In the genomic region with DNA sequence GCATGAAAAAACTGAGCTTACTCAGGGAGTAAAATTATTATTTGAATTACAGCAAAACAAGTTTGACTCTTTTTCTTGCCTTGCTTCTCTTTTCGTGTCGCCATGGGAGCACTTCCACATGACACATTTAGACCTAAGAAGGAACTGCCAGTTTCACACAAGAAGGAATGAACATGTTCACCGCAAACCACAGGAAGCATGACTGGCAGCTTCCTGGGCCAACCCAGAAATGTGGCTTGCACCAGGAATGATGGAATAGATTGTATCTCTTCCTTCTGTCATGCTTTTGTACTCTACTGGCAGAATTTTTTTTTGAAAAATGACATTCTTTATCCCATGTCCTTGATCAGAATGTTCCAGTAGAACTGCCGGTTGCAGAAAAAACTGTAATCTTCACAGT, we compare ENCODE assay signal across 8 cellular contexts. TPM values are rescaled to one million over a fixed set of nuclear protein-coding genes. Genes with fewer than 3 reads are reported as not detected.
A peak's percentile ranks its signal among the peaks of the same experiment; 100 is the strongest.
DNase-seq lines count a peak whose midpoint lies in the region; ATAC-seq and TF ChIP-seq lines count a peak whose summit lies in the region.

No MANE protein-coding gene starts in this region.

- H3K4me3 ChIP-seq in mesodermal cell (ENCODE audit: extremely low read depth, insufficient read depth, low read length, poor library complexity, severe bottlenecking) (no peak overlapping the region), upper lobe of right lung (no peak overlapping the region)

- H3K4me1 ChIP-seq in mesodermal cell (ENCODE audit: control insufficient read depth, insufficient read depth, low read length, poor library complexity, severe bottlenecking): peaks cover 19% of the 10 kb centered on the region
- H3K4me1 ChIP-seq in upper lobe of right lung: no peaks in the 10 kb centered on the region

- DNase-seq in T-helper 22 cell (ENCODE audit: low read depth): peak; percentile 51
- peak; percentile 65 for DNase-seq in central memory CD4-positive, alpha-beta T cell
- DNase-seq in upper lobe of right lung: no peak
- DNase-seq in COLO668 (lab: John Stamatoyannopoulos, UW; ENCODE audit: unreplicated experiment): no peak
- DNase-seq in retina: no peak

- WGBS in mesodermal cell (ENCODE audit: insufficient coverage in 2 of 2), 2 experiments: 87 to 99% methylated on average over 2 to 4 of the region's 4 CpGs

- H3K36me3 ChIP-seq in mesodermal cell (ENCODE audit: control insufficient read depth, insufficient read depth, low read length): no peaks in the 10 kb centered on the region
- H3K36me3 ChIP-seq in upper lobe of right lung: no peaks in the 10 kb centered on the region

- H3K27me3 ChIP-seq in upper lobe of right lung: no peaks in the 10 kb centered on the region

- H3K27ac ChIP-seq in mesodermal cell (ENCODE audit: low read depth, low read length, severe bottlenecking) (peak overlapping the region; percentile 43), upper lobe of right lung (no peak overlapping the region)

- no peak for TF ChIP-seq CTCF in upper lobe of right lung (IDR thresholded peaks at IDR 0.05)

- ATAC-seq in HG03103 (IDR thresholded peaks at IDR 0.05; ENCODE audit: low read depth, unreplicated experiment): peak; percentile 56
- ATAC-seq in upper lobe of right lung: peak; percentile 95
- no peak for ATAC-seq in GM18861 (IDR thresholded peaks at IDR 0.05; ENCODE audit: unreplicated experiment)

- H3K9me3 ChIP-seq in mesodermal cell (ENCODE audit: control insufficient read depth, low read length) (no peaks in the 10 kb centered on the region), upper lobe of right lung (no peaks in the 10 kb centered on the region)

- intact Hi-C loops in upper lobe of right lung (cut with DNase I): no loop called here

RNA-seq across cellular contexts. Expression of gene MAN2A1, which starts 32.9 kb away (rescaled TPM):
- polyA plus RNA-seq in mesodermal cell (2013, experiment 1 of 2): 146 TPM
- 157 TPM for polyA plus RNA-seq in mesodermal cell (2013, experiment 2 of 2)
- total RNA-seq in upper lobe of right lung: 43.6 TPM

Comparison
In these comparisons a context has a peak if more than half of its experiments do, and no peak if none do; other contexts are left out.
1. DNase-seq: peak in T-helper 22 cell (single experiment) and central memory CD4-positive, alpha-beta T cell (single experiment); none in upper lobe of right lung (single experiment), COLO668 (single experiment) and retina (single experiment).